In genomic region chr6:76770166-76770565, GRCh38 we compare ENCODE assay signal across 24 cellular contexts.
"Had no signal": no experiment of that assay in that cellular context is flagged by ENCODE, and none has a peak within 500 bp of the region (broad histone marks: within the 10 kb centered on the region; RNA-seq: fewer than 3 reads in every experiment).

No MANE protein-coding gene starts in this region.

- H3K27me3 ChIP-seq: dorsolateral prefrontal cortex, gastroesophageal sphincter, neutrophil, stomach, transverse colon had no signal

- H3K27me3 Mint-ChIP-seq: memory B cell; naive thymus-derived CD4-positive, alpha-beta T cell had no signal

- H3K4me1 Mint-ChIP-seq: immature natural killer cell; memory B cell; naive thymus-derived CD4-positive, alpha-beta T cell had no signal

- H3K9me3 ChIP-seq: gastroesophageal sphincter, left ventricle myocardium inferior, lower lobe of right lung, neutrophil, psoas muscle, stomach, thoracic aorta, transverse colon had no signal

- H3K36me3 Mint-ChIP-seq: immature natural killer cell; memory B cell; naive thymus-derived CD4-positive, alpha-beta T cell had no signal

- FAIRE-seq: endometrium, kidney, urothelium cell line had no signal

- H3K4me1 ChIP-seq: lower lobe of right lung, psoas muscle, stomach, transverse colon had no signal

- H3K9me3 Mint-ChIP-seq: memory B cell had no signal

- DNase-seq: cortex of kidney; dorsolateral prefrontal cortex; effector CD8-positive, alpha-beta T cell; foreskin fibroblast; immature natural killer cell; kidney; left cardiac atrium; left ventricle myocardium inferior; lower lobe of right lung; naive thymus-derived CD4-positive, alpha-beta T cell; psoas muscle; stimulated activated CD4-positive, alpha-beta T cell treated with anti-CD3 and anti-CD28 coated beads, Interleukin-12 subunit alpha, Interleukin-12 subunit beta, amount 100 ng/mL, for 4 hours; stimulated activated naive CD4-positive, alpha-beta T cell; stomach; substantia nigra; transverse colon had no signal

- H3K27ac ChIP-seq: dorsolateral prefrontal cortex, gastroesophageal sphincter, lower lobe of right lung, neutrophil, psoas muscle, stomach, thoracic aorta, transverse colon had no signal

- ATAC-seq: esophagus mucosa; gastroesophageal sphincter; lower lobe of right lung; naive thymus-derived CD4-positive, alpha-beta T cell; psoas muscle; sciatic nerve had no signal

- H3K27ac Mint-ChIP-seq: immature natural killer cell; memory B cell; naive thymus-derived CD4-positive, alpha-beta T cell had no signal

- H3K4me3 Mint-ChIP-seq: immature natural killer cell; memory B cell; naive thymus-derived CD4-positive, alpha-beta T cell had no signal

- H3K36me3 ChIP-seq: gastroesophageal sphincter, left ventricle myocardium inferior, lower lobe of right lung, neutrophil, stomach, thoracic aorta, transverse colon had no signal

- H3K4me3 ChIP-seq: dorsolateral prefrontal cortex, gastroesophageal sphincter, left ventricle myocardium inferior, lower lobe of right lung, psoas muscle, stomach, thoracic aorta, transverse colon had no signal
